In the genomic region with DNA sequence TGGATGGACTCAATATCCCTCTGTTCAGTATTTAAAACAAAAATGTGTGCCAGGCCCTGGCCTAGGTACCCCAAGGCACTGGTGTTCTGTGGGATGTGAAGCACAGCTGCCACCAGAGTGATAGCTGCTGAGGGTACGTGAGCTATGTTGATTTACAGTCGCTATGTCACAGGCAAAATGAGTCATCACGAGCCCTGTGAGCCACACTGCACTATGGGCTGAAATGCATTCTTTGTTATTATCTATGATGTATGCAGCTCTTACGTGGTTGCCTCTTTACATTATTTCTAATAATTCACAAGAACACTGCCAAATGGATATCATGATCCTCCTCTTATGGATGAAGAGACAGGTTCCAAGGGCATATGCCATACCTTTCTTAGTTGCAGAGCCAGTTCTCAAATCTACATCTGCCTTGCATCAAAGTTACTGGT, we compare ENCODE assay signal across 15 cellular contexts. TPM values are rescaled to one million over a fixed set of nuclear protein-coding genes. Genes with fewer than 3 reads are reported as not detected.
A peak's percentile ranks its signal among the peaks of the same experiment; 100 is the strongest.
DNase-seq lines count a peak whose midpoint lies in the region; ATAC-seq and TF ChIP-seq lines count a peak whose summit lies in the region.
"Had no signal": no experiment of that assay in that cellular context is flagged by ENCODE, and none has a peak within 500 bp of the region (broad histone marks: within the 10 kb centered on the region; RNA-seq: fewer than 3 reads in every experiment).

No MANE protein-coding gene starts in this region.

- peaks cover 41% of the 10 kb centered on the region for H3K36me3 ChIP-seq in suprapubic skin

- 89% methylated on average over 3 of the region's 4 CpGs for WGBS in suprapubic skin

- peaks cover 3% of the 10 kb centered on the region for H3K4me1 ChIP-seq in suprapubic skin

- peaks cover 22% of the 10 kb centered on the region for H3K36me3 Mint-ChIP-seq in activated CD8-positive, alpha-beta T cell treated with anti-CD3 and anti-CD28 coated beads for 36 hours (ENCODE audit: low read depth)

- no peaks in the 10 kb centered on the region for H3K9me3 Mint-ChIP-seq in activated CD8-positive, alpha-beta T cell treated with anti-CD3 and anti-CD28 coated beads for 36 hours

- no peak for TF ChIP-seq CTCF in activated CD8-positive, alpha-beta T cell treated with anti-CD3 and anti-CD28 coated beads for 36 hours (IDR thresholded peaks at IDR 0.05)
- no peak for TF ChIP-seq CTCF in fibroblast of mammary gland (conservative IDR thresholded peaks at IDR 0.05; ENCODE audit: control insufficient read depth, insufficient read depth, low read depth, low read length)
- no peak for TF ChIP-seq CTCF in suprapubic skin (IDR thresholded peaks at IDR 0.05)

- TF ChIP-seq POLR2A in suprapubic skin (IDR thresholded peaks at IDR 0.05) = no peak

- no peak for TF ChIP-seq EP300 in suprapubic skin (IDR thresholded peaks at IDR 0.05)

- H3K27me3 Mint-ChIP-seq in activated CD8-positive, alpha-beta T cell treated with anti-CD3 and anti-CD28 coated beads for 36 hours = no peaks in the 10 kb centered on the region

- H3K27me3 ChIP-seq in suprapubic skin = no peaks in the 10 kb centered on the region

- H3K4me3 ChIP-seq in fibroblast of mammary gland (ENCODE audit: control insufficient read depth, low read depth, low read length) (no peak overlapping the region), suprapubic skin (no peak overlapping the region)

- no peak overlapping the region for H3K27ac ChIP-seq in suprapubic skin

- ATAC-seq in activated CD8-positive, alpha-beta T cell treated with anti-CD3 and anti-CD28 coated beads for 36 hours = peak; percentile 83

- no peak overlapping the region for H3K4me3 Mint-ChIP-seq in activated CD8-positive, alpha-beta T cell treated with anti-CD3 and anti-CD28 coated beads for 36 hours

- peak overlapping the region; percentile 63 for H3K27ac Mint-ChIP-seq in activated CD8-positive, alpha-beta T cell treated with anti-CD3 and anti-CD28 coated beads for 36 hours

- CTCF ChIA-PET in activated CD8-positive, alpha-beta T cell treated with anti-CD3 and anti-CD28 coated beads for 36 hours (lab: Charles Lee) = interaction anchor here (1.4 to 1.6 kb wide), 3 partner anchors 17 to 51 kb away, joined by 3 to 5 read pairs (median 4); no protein-coding TSS in a partner anchor

- DNase-seq in COLO668 (lab: John Stamatoyannopoulos, UW; ENCODE audit: unreplicated experiment) (peak; percentile 32), HK-2 (ENCODE audit: unreplicated experiment) (peak; percentile 17), fibroblast of mammary gland (ENCODE audit: low read depth) (peak; percentile 52), midbrain (lab: John Stamatoyannopoulos, UW) (no peak), NCI-H1105 treated with DMSO at 0.1 percent for 48 hours (lab: John Stamatoyannopoulos, UW) (no peak), mucosa of gallbladder (ENCODE audit: low spot score) (no peak), suprapubic skin (ENCODE audit: low spot score in 2 of 2) (no peak)
- DNase-seq in activated CD8-positive, alpha-beta T cell treated with anti-CD3 and anti-CD28 coated beads for 36 hours = peak; percentile 62
- DNase-seq: COR-L47; effector memory CD4-positive, alpha-beta T cell; NCI-H1436; NK-92 treated with Interleukin-12 subunit alpha and Interleukin-12 subunit beta, amount 100 ng/mL, for 24 hours; T1000 had no signal

- no peaks in the 10 kb centered on the region for H3K9me3 ChIP-seq in suprapubic skin

- POLR2A ChIA-PET in activated CD8-positive, alpha-beta T cell treated with anti-CD3 and anti-CD28 coated beads for 36 hours (lab: Charles Lee) = no interaction called here

- H3K4me1 Mint-ChIP-seq in activated CD8-positive, alpha-beta T cell treated with anti-CD3 and anti-CD28 coated beads for 36 hours (ENCODE audit: low read depth) = peaks cover 35% of the 10 kb centered on the region

- intact Hi-C loops in activated CD8-positive, alpha-beta T cell treated with anti-CD3 and anti-CD28 coated beads for 36 hours (cut with micrococcal nuclease) = no loop called here

RNA-seq across cellular contexts. Expression of a gene that starts 2.1 kb away (rescaled TPM):
- total RNA-seq in activated CD8-positive, alpha-beta T cell treated with anti-CD3 and anti-CD28 coated beads for 36 hours = not detected
- 0.35 TPM for total RNA-seq in mucosa of gallbladder
- not detected for total RNA-seq in suprapubic skin
- total RNA-seq: pulmonary artery endothelial cell, urinary bladder had no signal

RNA-seq across cellular contexts. Expression of a gene that starts 5.6 kb away (rescaled TPM):
- 10 to 100 TPM; 40.3 to 41.8 TPM for total RNA-seq in activated CD8-positive, alpha-beta T cell treated with anti-CD3 and anti-CD28 coated beads for 36 hours
- total RNA-seq in mucosa of gallbladder (60.5 TPM), suprapubic skin (10 to 100 TPM; 29.0 to 43.6 (median 30.9) TPM)

RNA-seq across cellular contexts. Expression of a gene that starts 45.1 kb away (rescaled TPM):
- total RNA-seq in activated CD8-positive, alpha-beta T cell treated with anti-CD3 and anti-CD28 coated beads for 36 hours = 10 to 100 TPM; 39.6 to 41.6 TPM
- total RNA-seq in mucosa of gallbladder = 128 TPM
- total RNA-seq in suprapubic skin = 100 to 1,000 TPM in 3 of 4 donors, 10 to 100 TPM in 1; 87.9 to 136 (median 121) TPM

RNA-seq across cellular contexts. Expression of a gene that starts 57.2 kb away (rescaled TPM):
- total RNA-seq in activated CD8-positive, alpha-beta T cell treated with anti-CD3 and anti-CD28 coated beads for 36 hours = 1 to 10 TPM; 6.3 to 8.7 TPM
- total RNA-seq in mucosa of gallbladder (12.8 TPM), suprapubic skin (10 to 100 TPM in 3 of 4 donors, 1 to 10 TPM in 1; 8.0 to 14.1 (median 11.6) TPM)

Comparison
In these comparisons a context has a peak if more than half of its experiments do, and no peak if none do; other contexts are left out.
1. DNase-seq: peak in COLO668 (single experiment), HK-2 (single experiment), activated CD8-positive, alpha-beta T cell treated with anti-CD3 and anti-CD28 coated beads for 36 hours (single experiment) and fibroblast of mammary gland (single experiment); none in midbrain (single experiment), NCI-H1105 treated with DMSO at 0.1 percent for 48 hours (single experiment), mucosa of gallbladder (single experiment) and suprapubic skin (0 of 2).